Comparison of ENCODE assay signal across 2 cellular contexts in the genomic region with DNA sequence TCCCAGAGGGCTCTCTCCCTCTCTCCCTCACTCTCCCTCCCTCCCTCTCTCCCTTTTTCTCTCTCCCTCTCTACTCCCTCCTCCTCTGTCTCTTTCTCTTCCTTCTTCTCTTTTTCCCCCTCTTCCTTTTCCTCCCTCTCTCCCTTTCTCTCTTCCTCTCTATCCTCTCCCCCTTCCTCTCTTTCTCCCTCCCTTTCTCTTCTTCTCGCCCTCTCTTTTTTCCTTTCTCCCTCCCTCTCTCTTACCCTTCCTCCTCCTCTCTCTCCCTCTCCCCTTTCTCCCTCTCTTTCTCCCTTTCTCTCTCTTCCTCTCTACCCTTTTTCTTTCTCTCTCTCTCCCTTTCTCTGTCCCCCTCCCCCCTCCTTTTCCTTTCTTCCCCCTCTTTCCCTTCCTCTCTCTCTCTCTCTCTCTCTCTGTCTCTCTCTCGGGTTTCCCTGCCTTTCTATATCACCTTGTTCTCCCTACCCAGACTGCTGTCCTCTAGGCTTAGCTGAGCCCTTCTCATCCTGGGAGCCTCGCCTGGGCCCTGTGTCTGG.
A peak's percentile ranks its signal among the peaks of the same experiment; 100 is the strongest.
TF ChIP-seq lines count a peak whose summit lies in the region.

No MANE protein-coding gene starts in this region.

TF ChIP-seq in HEK293, 187 proteins besides CTCF, POLR2A, EP300 and RAD21:
- no peak for TF ChIP-seq GLIS2 (tag by site-specific recombination; IDR thresholded peaks at IDR 0.05)
- TF ChIP-seq ZNF596 (tag by site-specific recombination; IDR thresholded peaks at IDR 0.05) = peak; percentile 68
- TF ChIP-seq, protein P1, sequence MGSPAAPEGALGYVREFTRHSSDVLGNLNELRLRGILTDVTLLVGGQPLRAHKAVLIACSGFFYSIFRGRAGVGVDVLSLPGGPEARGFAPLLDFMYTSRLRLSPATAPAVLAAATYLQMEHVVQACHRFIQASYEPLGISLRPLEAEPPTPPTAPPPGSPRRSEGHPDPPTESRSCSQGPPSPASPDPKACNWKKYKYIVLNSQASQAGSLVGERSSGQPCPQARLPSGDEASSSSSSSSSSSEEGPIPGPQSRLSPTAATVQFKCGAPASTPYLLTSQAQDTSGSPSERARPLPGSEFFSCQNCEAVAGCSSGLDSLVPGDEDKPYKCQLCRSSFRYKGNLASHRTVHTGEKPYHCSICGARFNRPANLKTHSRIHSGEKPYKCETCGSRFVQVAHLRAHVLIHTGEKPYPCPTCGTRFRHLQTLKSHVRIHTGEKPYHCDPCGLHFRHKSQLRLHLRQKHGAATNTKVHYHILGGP (tag by site-specific recombination; IDR thresholded peaks at IDR 0.05) = 0 out of 2 replicates have a peak, but pooled peaks have one; percentile 5
- TF ChIP-seq ZNF366 (tag by site-specific recombination; conservative IDR thresholded peaks at IDR 0.05) = peak; percentile 81
- no peak for TF ChIP-seq ZNF248 (tag by site-specific recombination; IDR thresholded peaks at IDR 0.05)
- TF ChIP-seq PRDM1 (tag by site-specific recombination; IDR thresholded peaks at IDR 0.05) = peak; percentile 99
- TF ChIP-seq, protein P2, sequence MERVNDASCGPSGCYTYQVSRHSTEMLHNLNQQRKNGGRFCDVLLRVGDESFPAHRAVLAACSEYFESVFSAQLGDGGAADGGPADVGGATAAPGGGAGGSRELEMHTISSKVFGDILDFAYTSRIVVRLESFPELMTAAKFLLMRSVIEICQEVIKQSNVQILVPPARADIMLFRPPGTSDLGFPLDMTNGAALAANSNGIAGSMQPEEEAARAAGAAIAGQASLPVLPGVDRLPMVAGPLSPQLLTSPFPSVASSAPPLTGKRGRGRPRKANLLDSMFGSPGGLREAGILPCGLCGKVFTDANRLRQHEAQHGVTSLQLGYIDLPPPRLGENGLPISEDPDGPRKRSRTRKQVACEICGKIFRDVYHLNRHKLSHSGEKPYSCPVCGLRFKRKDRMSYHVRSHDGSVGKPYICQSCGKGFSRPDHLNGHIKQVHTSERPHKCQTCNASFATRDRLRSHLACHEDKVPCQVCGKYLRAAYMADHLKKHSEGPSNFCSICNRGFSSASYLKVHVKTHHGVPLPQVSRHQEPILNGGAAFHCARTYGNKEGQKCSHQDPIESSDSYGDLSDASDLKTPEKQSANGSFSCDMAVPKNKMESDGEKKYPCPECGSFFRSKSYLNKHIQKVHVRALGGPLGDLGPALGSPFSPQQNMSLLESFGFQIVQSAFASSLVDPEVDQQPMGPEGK (tag by site-specific recombination; IDR thresholded peaks at IDR 0.05) = no peak
- TF ChIP-seq, protein P3, sequence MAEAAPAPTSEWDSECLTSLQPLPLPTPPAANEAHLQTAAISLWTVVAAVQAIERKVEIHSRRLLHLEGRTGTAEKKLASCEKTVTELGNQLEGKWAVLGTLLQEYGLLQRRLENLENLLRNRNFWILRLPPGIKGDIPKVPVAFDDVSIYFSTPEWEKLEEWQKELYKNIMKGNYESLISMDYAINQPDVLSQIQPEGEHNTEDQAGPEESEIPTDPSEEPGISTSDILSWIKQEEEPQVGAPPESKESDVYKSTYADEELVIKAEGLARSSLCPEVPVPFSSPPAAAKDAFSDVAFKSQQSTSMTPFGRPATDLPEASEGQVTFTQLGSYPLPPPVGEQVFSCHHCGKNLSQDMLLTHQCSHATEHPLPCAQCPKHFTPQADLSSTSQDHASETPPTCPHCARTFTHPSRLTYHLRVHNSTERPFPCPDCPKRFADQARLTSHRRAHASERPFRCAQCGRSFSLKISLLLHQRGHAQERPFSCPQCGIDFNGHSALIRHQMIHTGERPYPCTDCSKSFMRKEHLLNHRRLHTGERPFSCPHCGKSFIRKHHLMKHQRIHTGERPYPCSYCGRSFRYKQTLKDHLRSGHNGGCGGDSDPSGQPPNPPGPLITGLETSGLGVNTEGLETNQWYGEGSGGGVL (tag by site-specific recombination; IDR thresholded peaks at IDR 0.05) = peak; percentile 36; the same call in 1 of the 2 replicates
- peak; percentile 84; the same call in 1 of the 2 replicates for TF ChIP-seq ZNF169 (tag by site-specific recombination; IDR thresholded peaks at IDR 0.05)
- TF ChIP-seq ZNF549 (tag by site-specific recombination; IDR thresholded peaks at IDR 0.05) = no peak
- TF ChIP-seq SP3 (tag by site-specific recombination; IDR thresholded peaks at IDR 0.05) = no peak

TF ChIP-seq in WTC11, 78 proteins besides CTCF, POLR2A, EP300 and RAD21:
- no peak for TF ChIP-seq RORB (CRISPR knock-in tag; IDR thresholded peaks at IDR 0.05)
- TF ChIP-seq, protein P4, sequence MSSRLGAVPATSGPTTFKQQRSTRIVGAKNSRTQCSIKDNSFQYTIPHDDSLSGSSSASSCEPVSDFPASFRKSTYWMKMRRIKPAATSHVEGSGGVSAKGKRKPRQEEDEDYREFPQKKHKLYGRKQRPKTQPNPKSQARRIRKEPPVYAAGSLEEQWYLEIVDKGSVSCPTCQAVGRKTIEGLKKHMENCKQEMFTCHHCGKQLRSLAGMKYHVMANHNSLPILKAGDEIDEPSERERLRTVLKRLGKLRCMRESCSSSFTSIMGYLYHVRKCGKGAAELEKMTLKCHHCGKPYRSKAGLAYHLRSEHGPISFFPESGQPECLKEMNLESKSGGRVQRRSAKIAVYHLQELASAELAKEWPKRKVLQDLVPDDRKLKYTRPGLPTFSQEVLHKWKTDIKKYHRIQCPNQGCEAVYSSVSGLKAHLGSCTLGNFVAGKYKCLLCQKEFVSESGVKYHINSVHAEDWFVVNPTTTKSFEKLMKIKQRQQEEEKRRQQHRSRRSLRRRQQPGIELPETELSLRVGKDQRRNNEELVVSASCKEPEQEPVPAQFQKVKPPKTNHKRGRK (CRISPR knock-in tag; IDR thresholded peaks at IDR 0.05; ENCODE audit: borderline replicate concordance) = peak; percentile 98
- no peak for TF ChIP-seq CREM (CRISPR knock-in tag; IDR thresholded peaks at IDR 0.05)
- no peak for TF ChIP-seq TP53 (CRISPR knock-in tag; IDR thresholded peaks at IDR 0.05)
- TF ChIP-seq, protein P5, sequence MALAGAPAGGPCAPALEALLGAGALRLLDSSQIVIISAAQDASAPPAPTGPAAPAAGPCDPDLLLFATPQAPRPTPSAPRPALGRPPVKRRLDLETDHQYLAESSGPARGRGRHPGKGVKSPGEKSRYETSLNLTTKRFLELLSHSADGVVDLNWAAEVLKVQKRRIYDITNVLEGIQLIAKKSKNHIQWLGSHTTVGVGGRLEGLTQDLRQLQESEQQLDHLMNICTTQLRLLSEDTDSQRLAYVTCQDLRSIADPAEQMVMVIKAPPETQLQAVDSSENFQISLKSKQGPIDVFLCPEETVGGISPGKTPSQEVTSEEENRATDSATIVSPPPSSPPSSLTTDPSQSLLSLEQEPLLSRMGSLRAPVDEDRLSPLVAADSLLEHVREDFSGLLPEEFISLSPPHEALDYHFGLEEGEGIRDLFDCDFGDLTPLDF (CRISPR knock-in tag; IDR thresholded peaks at IDR 0.05) = no peak
- no peak for TF ChIP-seq HMGA2 (CRISPR knock-in tag; IDR thresholded peaks at IDR 0.05)
